32 cellular contexts compared by ENCODE assay signal in the genomic region with DNA sequence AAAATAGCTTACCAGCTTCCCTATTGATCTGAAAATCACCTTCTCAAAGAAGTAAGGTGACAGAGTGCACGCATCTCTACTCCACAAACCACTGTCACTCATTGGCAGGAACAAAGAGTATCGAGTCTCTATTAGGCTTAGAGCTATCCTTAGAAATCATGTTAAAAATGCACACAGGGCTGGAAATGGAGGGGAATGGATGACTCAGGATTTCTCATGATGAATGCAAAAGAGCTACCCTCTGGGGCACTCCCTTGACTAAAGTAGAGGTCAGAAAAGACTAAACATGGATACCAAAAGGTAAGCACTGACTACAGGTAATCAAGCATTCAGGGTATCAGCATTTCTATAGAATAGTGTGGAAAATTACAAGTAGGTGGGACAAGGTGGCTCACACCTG.
DNase-seq lines count a peak whose midpoint lies in the region; ATAC-seq, FAIRE-seq and TF ChIP-seq lines count a peak whose summit lies in the region.
"Had no signal": no experiment of that assay in that cellular context is flagged by ENCODE, and none has a peak within 500 bp of the region (broad histone marks: within the 10 kb centered on the region; RNA-seq: fewer than 3 reads in every experiment).

No MANE protein-coding gene starts in this region.

- H3K4me3 ChIP-seq in MM.1S (ENCODE audit: low read length) (no peak overlapping the region), bronchial epithelial cell (ENCODE audit: low read depth, low read length) (no peak overlapping the region), Karpas-422 (ENCODE audit: low read length) (no peak overlapping the region)
- H3K4me3 ChIP-seq: gastrocnemius medialis, lower lobe of right lung, sigmoid colon had no signal

- H3K4me2 ChIP-seq in MM.1S (ENCODE audit: low read depth, low read length) (peak overlapping the region; percentile 29; the same call in 1 of the 2 replicates), Karpas-422 (ENCODE audit: low read depth, low read length, poor library complexity, severe bottlenecking) (no peak overlapping the region)

- FAIRE-seq in bronchial epithelial cell (lab: Jason Lieb, UNC) (no peak), frontal cortex (lab: Jason Lieb, UNC) (no peak)
- FAIRE-seq: D721Med, RCC 7860 had no signal

- H3K27me3 ChIP-seq in MM.1S (replicated peaks; ENCODE audit: insufficient read depth, low read length) (peaks cover 39% of the 10 kb centered on the region), bronchial epithelial cell (ENCODE audit: control insufficient read depth, insufficient read depth, low read length) (no peaks in the 10 kb centered on the region), Karpas-422 (ENCODE audit: low read length) (no peaks in the 10 kb centered on the region)
- H3K27me3 ChIP-seq: brain microvascular endothelial cell, gastrocnemius medialis, sigmoid colon had no signal

- TF ChIP-seq CTCF in MM.1S (IDR thresholded peaks at IDR 0.05; ENCODE audit: low read length) (no peak), bronchial epithelial cell (IDR thresholded peaks at IDR 0.05; ENCODE audit: insufficient read depth, low read length, severe bottlenecking) (no peak)

- H2AFZ ChIP-seq in MM.1S (ENCODE audit: low read length) = no peak overlapping the region
- H2AFZ ChIP-seq in Karpas-422 (ENCODE audit: low read length) = no peak overlapping the region

- H3K9ac ChIP-seq in MM.1S (ENCODE audit: low read length) = no peak overlapping the region
- no peak overlapping the region for H3K9ac ChIP-seq in Karpas-422 (ENCODE audit: low read length)

- ATAC-seq in HG03378 (IDR thresholded peaks at IDR 0.05; ENCODE audit: unreplicated experiment) = no peak
- ATAC-seq: activated CD4-positive, alpha-beta T cell treated with anti-CD3 and anti-CD28 coated beads for 36 hours; activated CD8-positive, alpha-beta T cell treated with anti-CD3 and anti-CD28 coated beads for 36 hours; activated T-helper 17 cell treated with anti-CD3 and anti-CD28 coated beads, Interleukin-2, amount 50 U/mL, for 72 hours; gastrocnemius medialis; HCT116; naive thymus-derived CD8-positive, alpha-beta T cell had no signal

- H4K20me1 ChIP-seq in MM.1S (ENCODE audit: insufficient read depth, low read length) (no peaks in the 10 kb centered on the region), Karpas-422 (ENCODE audit: insufficient read depth, low read depth, low read length) (no peaks in the 10 kb centered on the region)

- H3K79me2 ChIP-seq in MM.1S (ENCODE audit: low read length) (no peaks in the 10 kb centered on the region), Karpas-422 (ENCODE audit: low read length) (no peaks in the 10 kb centered on the region)

- no peaks in the 10 kb centered on the region for H3K36me3 ChIP-seq in MM.1S (replicated peaks; ENCODE audit: insufficient read depth, low read length)
- H3K36me3 ChIP-seq in bronchial epithelial cell (ENCODE audit: control insufficient read depth, insufficient read depth, low read length) = no peaks in the 10 kb centered on the region
- H3K36me3 ChIP-seq in Karpas-422 (ENCODE audit: insufficient read depth, low read length) = no peaks in the 10 kb centered on the region
- H3K36me3 ChIP-seq: brain microvascular endothelial cell, gastrocnemius medialis, lower lobe of right lung, sigmoid colon had no signal

- DNase-seq in NOMO-1 treated with DMSO at 0.1 percent for 48 hours (lab: John Stamatoyannopoulos, UW; ENCODE audit: unreplicated experiment) (peak; percentile 9), NOMO-1 (lab: John Stamatoyannopoulos, UW; ENCODE audit: unreplicated experiment in 2 of 2) (no peak), MM.1S (no peak), bronchial epithelial cell (ENCODE audit: low read depth) (peak; percentile 65), frontal cortex (ENCODE audit: low spot score in 2 of 2) (no peak), Karpas-422 (no peak)
- no peak for DNase-seq in stimulated activated naive CD4-positive, alpha-beta T cell (lab: John Stamatoyannopoulos, UW)
- DNase-seq: 8988T; activated CD4-positive, alpha-beta T cell treated with anti-CD3 and anti-CD28 coated beads for 36 hours; activated CD8-positive, alpha-beta T cell treated with anti-CD3 and anti-CD28 coated beads for 36 hours; amniotic stem cell; brain microvascular endothelial cell; CD4-positive, alpha-beta memory T cell; DND-41; gastrocnemius medialis; IMR-90; lower lobe of right lung; naive thymus-derived CD8-positive, alpha-beta T cell; NCI-H1417; NCI-H2029; NCI-H524; NK-92 treated with Interleukin-12 subunit alpha and Interleukin-12 subunit beta, amount 100 ng/mL, for 24 hours; sigmoid colon; stimulated activated CD4-positive, alpha-beta T cell treated with anti-CD3 and anti-CD28 coated beads, Interleukin-4, amount 100 ng/mL, for 4 hours; T-helper 9 cell; trophoblast cell had no signal

- H3K9me2 ChIP-seq in MM.1S (replicated peaks; ENCODE audit: insufficient read depth, low read length) (no peaks in the 10 kb centered on the region), Karpas-422 (replicated peaks; ENCODE audit: insufficient read depth, low read length) (no peaks in the 10 kb centered on the region)

- H3K27ac ChIP-seq in MM.1S (ENCODE audit: low read length) = no peak overlapping the region
- H3K27ac ChIP-seq in Karpas-422 (ENCODE audit: low read length) = no peak overlapping the region
- H3K27ac ChIP-seq: brain microvascular endothelial cell, gastrocnemius medialis, lower lobe of right lung, sigmoid colon, VCaP had no signal

- H3K9me3 ChIP-seq in MM.1S (replicated peaks; ENCODE audit: insufficient read depth, low read length) (no peaks in the 10 kb centered on the region), Karpas-422 (ENCODE audit: low read length) (no peaks in the 10 kb centered on the region)
- H3K9me3 ChIP-seq: gastrocnemius medialis, lower lobe of right lung, sigmoid colon had no signal

- peaks cover 9% of the 10 kb centered on the region for H3F3A ChIP-seq in MM.1S (ENCODE audit: insufficient read depth, low read length)

- H3K4me1 ChIP-seq in MM.1S (ENCODE audit: low read length) (peaks cover 11% of the 10 kb centered on the region), Karpas-422 (ENCODE audit: low read length) (peaks cover 8% of the 10 kb centered on the region)
- H3K4me1 ChIP-seq: gastrocnemius medialis, lower lobe of right lung, sigmoid colon had no signal

Comparison
In these comparisons a context has a peak if more than half of its experiments do, and no peak if none do; other contexts are left out.
1. DNase-seq: peak in NOMO-1 treated with DMSO at 0.1 percent for 48 hours (single experiment) and bronchial epithelial cell (single experiment); none in NOMO-1 (0 of 2), MM.1S (single experiment), frontal cortex (0 of 2), Karpas-422 (single experiment) and stimulated activated naive CD4-positive, alpha-beta T cell (0 of 6).